Comparison of ENCODE assay signal across 8 cellular contexts in the genomic region with DNA sequence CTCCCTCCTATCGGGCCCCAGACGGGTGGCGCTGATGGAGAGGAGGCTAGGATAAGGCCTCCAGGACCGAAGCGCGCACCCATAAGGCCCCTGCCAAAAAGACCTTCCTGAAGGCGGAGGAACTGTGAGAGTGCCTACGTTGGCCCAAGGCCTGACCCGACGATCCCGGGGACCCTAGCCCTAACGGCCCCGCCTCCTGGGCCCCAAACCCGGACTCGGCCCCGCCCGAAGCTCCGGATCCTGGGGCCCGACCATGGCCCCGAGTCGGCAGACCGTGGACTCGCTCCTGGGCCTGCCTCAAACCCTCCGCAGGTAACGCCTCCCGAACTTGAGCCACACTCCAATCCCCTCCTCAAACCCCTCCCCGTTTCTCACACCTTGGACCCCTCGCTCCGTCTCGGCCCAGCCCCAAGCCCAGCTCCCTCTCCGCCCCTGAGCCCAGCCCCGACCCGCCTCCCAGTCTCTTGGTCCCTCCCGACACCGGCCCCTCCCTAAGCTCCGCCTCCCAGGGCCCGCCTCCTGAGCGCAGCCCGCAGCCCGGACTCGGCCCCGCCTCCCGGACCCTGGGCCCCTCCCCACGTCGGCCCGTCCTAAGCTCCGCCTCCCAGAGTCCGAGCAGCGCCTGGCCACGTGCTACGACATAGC. TPM values are rescaled to one million over a fixed set of nuclear protein-coding genes. Genes with fewer than 3 reads are reported as not detected.
A peak's percentile ranks its signal among the peaks of the same experiment; 100 is the strongest.
DNase-seq lines count a peak whose midpoint lies in the region; ATAC-seq and TF ChIP-seq lines count a peak whose summit lies in the region.
"Not testable (repeated sequence)": the region's sequence is repeated elsewhere in the genome, so short reads cannot be mapped to it uniquely, and the experiment has no call there.

No MANE protein-coding gene starts in this region.

- not testable (repeated sequence) for H3K23ac ChIP-seq in mesendoderm (ENCODE audit: low read length)

- intact Hi-C loops in CD4-positive, alpha-beta memory T cell (cut with micrococcal nuclease): loop anchor here (1.0 to 10.0 kb wide), 6 partner anchors 27 to 646 kb away; partner anchors contain the start of genes CLPB, INPPL1, LAMTOR1 and NADSYN1
- intact Hi-C loops in OCI-LY7 (cut with micrococcal nuclease; ENCODE audit: unreplicated experiment): loop anchor here (1.0 to 5.0 kb wide), 2 partner anchors 142 to 436 kb away; partner anchors contain the start of genes INPPL1 and XNDC1N

- not testable (repeated sequence) for H3K27me3 Mint-ChIP-seq in CD4-positive, alpha-beta memory T cell; stimulated activated naive B cell treated with anti-CD40 and anti-IgM and Interleukin-4, amounts not matched to agents 10 μg/mL and 1 μg/mL and 100 μg/mL, for 72 hours

- not testable (repeated sequence) for H3K27me3 ChIP-seq in CD4-positive, alpha-beta memory T cell (ENCODE audit: insufficient read depth, low read length); HL-60 (ENCODE audit: insufficient read depth, poor library complexity, severe bottlenecking); adipocyte (replicated peaks; ENCODE audit: control insufficient read depth, insufficient read depth, low read length); fibroblast of lung (ENCODE audit: control insufficient read depth, insufficient read depth, low read length); mesendoderm (ENCODE audit: insufficient read depth, low read length, poor library complexity)

- CTCF ChIA-PET in CD4-positive, alpha-beta memory T cell (lab: Charles Lee; ENCODE audit: partially characterized antibody); OCI-LY7 (lab: Charles Lee; ENCODE audit: unreplicated experiment): not testable (repeated sequence)

- not testable (repeated sequence) for BruUV-seq in OCI-LY7 (replicated peaks; lab: Mats Ljungman, UMichigan)

- not testable (repeated sequence) for H4K20me1 ChIP-seq in OCI-LY7 (ENCODE audit: insufficient read depth, low read length); fibroblast of lung (ENCODE audit: control insufficient read depth, extremely low read depth, insufficient read depth, low read length)

- H3K79me2 ChIP-seq in OCI-LY7 (ENCODE audit: insufficient read depth, low read depth, low read length); fibroblast of lung (ENCODE audit: control insufficient read depth, insufficient read depth, low read length); mesendoderm (ENCODE audit: control insufficient read depth, insufficient read depth, low read length): not testable (repeated sequence)

- H3K4me1 ChIP-seq in CD4-positive, alpha-beta memory T cell (ENCODE audit: insufficient read depth, low read length); fibroblast of lung (ENCODE audit: control insufficient read depth, extremely low read depth, insufficient read depth, low read length); mesendoderm (ENCODE audit: control insufficient read depth, low read depth, low read length): not testable (repeated sequence)
- H3K4me1 ChIP-seq in OCI-LY7 (ENCODE audit: insufficient read depth, low read length, poor library complexity, severe bottlenecking) (peaks cover 27% of the 10 kb centered on the region), adipocyte (ENCODE audit: control insufficient read depth, insufficient read depth, low read length) (peaks cover 13% of the 10 kb centered on the region)

- H3K4me3 Mint-ChIP-seq in CD4-positive, alpha-beta memory T cell: peak overlapping the region; percentile 93 to 99 (median 96)
- H3K4me3 Mint-ChIP-seq in stimulated activated naive B cell treated with anti-CD40 and anti-IgM and Interleukin-4, amounts not matched to agents 10 μg/mL and 1 μg/mL and 100 μg/mL, for 72 hours: peak overlapping the region; percentile 86 to 87

- H3K4me1 Mint-ChIP-seq in CD4-positive, alpha-beta memory T cell: peaks cover 10 to 18% (median 13%) of the 10 kb centered on the region in 4 donors
- H3K4me1 Mint-ChIP-seq in stimulated activated naive B cell treated with anti-CD40 and anti-IgM and Interleukin-4, amounts not matched to agents 10 μg/mL and 1 μg/mL and 100 μg/mL, for 72 hours: peaks cover 22 to 36% of the 10 kb centered on the region in 2 donors

- H3K36me3 Mint-ChIP-seq in CD4-positive, alpha-beta memory T cell; stimulated activated naive B cell treated with anti-CD40 and anti-IgM and Interleukin-4, amounts not matched to agents 10 μg/mL and 1 μg/mL and 100 μg/mL, for 72 hours: not testable (repeated sequence)

- H3K18ac ChIP-seq in mesendoderm (ENCODE audit: low read length): peak overlapping the region; percentile 64

- H3K79me1 ChIP-seq in mesendoderm (ENCODE audit: low read length): not testable (repeated sequence)

- not testable (repeated sequence) for H4K5ac ChIP-seq in mesendoderm (ENCODE audit: low read length)

- peak overlapping the region; percentile 84 for H3K9ac ChIP-seq in adipocyte (ENCODE audit: low read length)
- H3K9ac ChIP-seq in fibroblast of lung (ENCODE audit: insufficient read depth, low read length): peak overlapping the region; percentile 42
- H3K9ac ChIP-seq in mesendoderm (ENCODE audit: low read length): peak overlapping the region; percentile 39

- H3K4me3 ChIP-seq in CD4-positive, alpha-beta memory T cell (ENCODE audit: low read length in 2 of 2): peak overlapping the region in 1 of 2 donors; percentile 91
- H3K4me3 ChIP-seq in HL-60 (replicated peaks; ENCODE audit: insufficient read depth, low read length) (peak overlapping the region; percentile 73), OCI-LY7 (ENCODE audit: low read depth, low read length, poor library complexity, severe bottlenecking) (peak overlapping the region; percentile 85), adipocyte (ENCODE audit: low read length) (peak overlapping the region; percentile 82), fibroblast of lung (replicated peaks in 1 of 4; ENCODE audit: control extremely low read depth in 1 of 4, insufficient read depth in 1 of 4, low read depth in 3 of 4, low read length in 4 of 4) (peak overlapping the region; percentile 39 to 61 (median 50))
- H3K4me3 ChIP-seq in mesendoderm (ENCODE audit: low read length): not testable (repeated sequence)

- peak overlapping the region; percentile 87 to 100 (median 99) for H3K27ac Mint-ChIP-seq in CD4-positive, alpha-beta memory T cell
- H3K27ac Mint-ChIP-seq in stimulated activated naive B cell treated with anti-CD40 and anti-IgM and Interleukin-4, amounts not matched to agents 10 μg/mL and 1 μg/mL and 100 μg/mL, for 72 hours: peak overlapping the region; percentile 94

- H2BK5ac ChIP-seq in mesendoderm (ENCODE audit: low read length): not testable (repeated sequence)

- peak overlapping the region; percentile 65 for H3K27ac ChIP-seq in CD4-positive, alpha-beta memory T cell (ENCODE audit: low read depth, low read length)
- H3K27ac ChIP-seq in HL-60 (replicated peaks) (peak overlapping the region; percentile 84; the same call in 1 of the 2 replicates), OCI-LY7 (ENCODE audit: low read depth, low read length, poor library complexity, severe bottlenecking) (peak overlapping the region; percentile 70), fibroblast of lung (ENCODE audit: insufficient read depth, low read length) (peak overlapping the region; percentile 51), mesendoderm (ENCODE audit: low read depth, low read length) (peak overlapping the region; percentile 49)

- peak overlapping the region; percentile 80 for H2AFZ ChIP-seq in OCI-LY7 (ENCODE audit: low read length)
- H2AFZ ChIP-seq in fibroblast of lung (ENCODE audit: low read length): not testable (repeated sequence)

- peak overlapping the region; percentile 52 for H3K56ac ChIP-seq in mesendoderm (ENCODE audit: low read length)

- POLR2A ChIA-PET in CD4-positive, alpha-beta memory T cell (lab: Charles Lee; ENCODE audit: partially characterized antibody): interaction anchor here (0.8 to 1.6 kb wide), 5 partner anchors 14 to 437 kb away, joined by 3 to 9 read pairs (median 3); partner anchors contain the start of genes RNF121 and XNDC1N
- POLR2A ChIA-PET in OCI-LY7 (lab: Charles Lee): interaction anchor here (0.7 kb wide), 1 partner anchor 298 kb away, joined by 4 read pairs; no protein-coding TSS in a partner anchor

- H3K9me3 Mint-ChIP-seq in CD4-positive, alpha-beta memory T cell; stimulated activated naive B cell treated with anti-CD40 and anti-IgM and Interleukin-4, amounts not matched to agents 10 μg/mL and 1 μg/mL and 100 μg/mL, for 72 hours: not testable (repeated sequence)

- WGBS in mesendoderm (ENCODE audit: extremely low coverage, insufficient coverage, low lambda C conversion rate): no CpG with 5 or more reads among the region's 51 CpGs

- H2AK5ac ChIP-seq in mesendoderm (ENCODE audit: low read length): not testable (repeated sequence)

- not testable (repeated sequence) for DNase-seq in CD4-positive, alpha-beta memory T cell; stimulated activated naive B cell treated with anti-CD40 and anti-IgM and Interleukin-4, amounts not matched to agents 10 μg/mL and 1 μg/mL and 100 μg/mL, for 72 hours
- DNase-seq in GM20000 (ENCODE audit: low spot score) (peak; percentile 84), HL-60 (ENCODE audit: low read depth in 1 of 2, low spot score in 1 of 2) (peak in 1 of 2 experiments; percentile 41), OCI-LY7 (ENCODE audit: low spot score) (peak; percentile 70), adipocyte (ENCODE audit: low read depth) (peak; percentile 88), fibroblast of lung (ENCODE audit: low read depth in 2 of 2) (peak; percentile 69 to 86), mesendoderm (peak; percentile 99)

- not testable (repeated sequence) for H3K9me2 ChIP-seq in OCI-LY7 (ENCODE audit: insufficient read depth, low read length)

- TF ChIP-seq CTCF in GM20000 (IDR thresholded peaks at IDR 0.05; ENCODE audit: extremely low read depth, missing control alignments); HL-60 (IDR thresholded peaks at IDR 0.05; ENCODE audit: insufficient read depth, low read length); OCI-LY7 (conservative IDR thresholded peaks at IDR 0.05; ENCODE audit: low read length); fibroblast of lung (conservative IDR thresholded peaks at IDR 0.05 in 1 of 2, IDR thresholded peaks at IDR 0.05 in 1 of 2; ENCODE audit: low read depth in 1 of 2, low read length in 2 of 2): not testable (repeated sequence)

- not testable (repeated sequence) for H3K9me3 ChIP-seq in CD4-positive, alpha-beta memory T cell (ENCODE audit: control insufficient read depth in 1 of 2, low read length in 2 of 2); OCI-LY7 (ENCODE audit: low read length); adipocyte (ENCODE audit: control insufficient read depth, low read length); fibroblast of lung (ENCODE audit: control insufficient read depth, insufficient read depth, low read depth, low read length)

- H2BK15ac ChIP-seq in mesendoderm (replicated peaks; ENCODE audit: low read depth): not testable (repeated sequence)

- H3K4me2 ChIP-seq in OCI-LY7 (ENCODE audit: low read length) (peak overlapping the region; percentile 89), fibroblast of lung (ENCODE audit: extremely low read depth, insufficient read depth, low read length) (peak overlapping the region; percentile 44)
- not testable (repeated sequence) for H3K4me2 ChIP-seq in mesendoderm (ENCODE audit: low read length)

- H4K8ac ChIP-seq in mesendoderm (ENCODE audit: low read depth, low read length): peak overlapping the region; percentile 68

- not testable (repeated sequence) for H2BK120ac ChIP-seq in mesendoderm (ENCODE audit: low read depth, low read length)

- H3K4ac ChIP-seq in mesendoderm (ENCODE audit: low read depth, low read length): peak overlapping the region; percentile 79

- not testable (repeated sequence) for H3K36me3 ChIP-seq in CD4-positive, alpha-beta memory T cell (ENCODE audit: insufficient read depth, low read length); OCI-LY7 (ENCODE audit: insufficient read depth, low read length); adipocyte (ENCODE audit: control insufficient read depth, insufficient read depth, low read length, severe bottlenecking); fibroblast of lung (ENCODE audit: control insufficient read depth, insufficient read depth, low read length); mesendoderm (ENCODE audit: control insufficient read depth, insufficient read depth, low read length)

- peak in 1 of 2 donors; percentile 31 for ATAC-seq in stimulated activated naive B cell treated with anti-CD40 and anti-IgM and Interleukin-4, amounts not matched to agents 10 μg/mL and 1 μg/mL and 100 μg/mL, for 72 hours (replicated peaks)

RNA-seq across cellular contexts. Expression of gene DEFB108B, which starts 46.5 kb away (rescaled TPM):
- not detected for total RNA-seq in CD4-positive, alpha-beta memory T cell
- not detected for polyA plus RNA-seq in CD4-positive, alpha-beta memory T cell
- total RNA-seq in OCI-LY7 (2014; rRNA removed; shearing (Covaris generic)): not detected in 2 replicates
- total RNA-seq in OCI-LY7 (2022) (not detected in 2 replicates), fibroblast of lung (not detected in 2 replicates)
- not detected in 2 replicates for polyA plus RNA-seq in fibroblast of lung
- polyA plus RNA-seq in fibroblast of lung (2012): not detected in 2 replicates
- not detected in 2 replicates for polyA minus RNA-seq in fibroblast of lung (ENCODE audit: low replicate concordance)
- polyA plus RNA-seq in mesendoderm (2013, experiment 1 of 2): not detected
- not detected for polyA plus RNA-seq in mesendoderm (2013, experiment 2 of 2)
